ENCODE assay signal across 21 cellular contexts in genomic region chr1:244850099-244850852, GRCh38. TPM values are rescaled to one million over a fixed set of nuclear protein-coding genes. Genes with fewer than 3 reads are reported as not detected.
DNase-seq lines count a peak whose midpoint lies in the region; ATAC-seq and TF ChIP-seq lines count a peak whose summit lies in the region.
"Had no signal": no experiment of that assay in that cellular context is flagged by ENCODE, and none has a peak within 500 bp of the region (broad histone marks: within the 10 kb centered on the region; RNA-seq: fewer than 3 reads in every experiment).

No MANE protein-coding gene starts in this region.

- no peak overlapping the region for H3K4me3 ChIP-seq in left ventricle myocardium inferior
- H3K4me3 ChIP-seq in upper lobe of right lung = no peak overlapping the region
- H3K4me3 ChIP-seq: body of pancreas, esophagus squamous epithelium had no signal

- intact Hi-C loops in left ventricle myocardium inferior (cut with micrococcal nuclease) = no loop called here
- intact Hi-C loops in left cardiac atrium (cut with DNase I) = no loop called here
- intact Hi-C loops in upper lobe of right lung (cut with DNase I) = no loop called here

- no peaks in the 10 kb centered on the region for H3K9me3 ChIP-seq in left ventricle myocardium inferior (replicated peaks)
- no peaks in the 10 kb centered on the region for H3K9me3 ChIP-seq in upper lobe of right lung
- H3K9me3 ChIP-seq: body of pancreas, esophagus squamous epithelium, SK-N-SH had no signal

- H3K36me3 Mint-ChIP-seq in IgD-negative memory B cell (peaks cover 3% of the 10 kb centered on the region), glutamatergic neuron (ENCODE audit: unreplicated experiment) (no peaks in the 10 kb centered on the region)
- H3K36me3 Mint-ChIP-seq in stimulated activated effector memory CD8-positive, alpha-beta T cell treated with anti-CD3 and anti-CD28 coated beads, Interleukin-12 subunit alpha, Interleukin-12 subunit beta, amount 100 ng/mL, for 72 hours = peaks cover 100% of the 10 kb centered on the region

- H3K9me3 Mint-ChIP-seq in IgD-negative memory B cell (no peaks in the 10 kb centered on the region), glutamatergic neuron (ENCODE audit: unreplicated experiment) (peaks cover 2% of the 10 kb centered on the region)
- H3K9me3 Mint-ChIP-seq in stimulated activated effector memory CD8-positive, alpha-beta T cell treated with anti-CD3 and anti-CD28 coated beads, Interleukin-12 subunit alpha, Interleukin-12 subunit beta, amount 100 ng/mL, for 72 hours = no peaks in the 10 kb centered on the region

- H3K4me3 Mint-ChIP-seq in IgD-negative memory B cell (no peak overlapping the region), glutamatergic neuron (ENCODE audit: unreplicated experiment) (peak overlapping the region; percentile 42)
- no peak overlapping the region for H3K4me3 Mint-ChIP-seq in stimulated activated effector memory CD8-positive, alpha-beta T cell treated with anti-CD3 and anti-CD28 coated beads, Interleukin-12 subunit alpha, Interleukin-12 subunit beta, amount 100 ng/mL, for 72 hours
- H3K4me3 Mint-ChIP-seq: activated CD8-positive, alpha-beta memory T cell treated with anti-CD3 and anti-CD28 coated beads, Interleukin-2, amount 10 ng/mL, durations not matched to agents 7 days and 5 days had no signal

- DNase-seq in left ventricle myocardium inferior (no peak), left cardiac atrium (no peak), glutamatergic neuron (no peak), upper lobe of right lung (no peak), mesenteric fat pad (ENCODE audit: low spot score) (no peak)
- DNase-seq in stimulated activated effector memory CD8-positive, alpha-beta T cell treated with anti-CD3 and anti-CD28 coated beads, Interleukin-12 subunit alpha, Interleukin-12 subunit beta, amount 100 ng/mL, for 72 hours (ENCODE audit: low spot score in 2 of 2) = no peak
- DNase-seq: activated CD8-positive, alpha-beta memory T cell treated with anti-CD3 and anti-CD28 coated beads, Interleukin-2, amount 10 ng/mL, durations not matched to agents 7 days and 5 days; activated naive CD4-positive, alpha-beta T cell treated with Interleukin-2 at 50 U/mL for 16 hours; body of pancreas; DMS153; esophagus squamous epithelium; midbrain; NCI-H1092 treated with DMSO at 0.1 percent for 48 hours; NCI-H774; occipital lobe; SK-N-SH; stimulated activated CD4-positive, alpha-beta T cell treated with anti-CD3 and anti-CD28 coated beads, Interleukin-4, amount 100 ng/mL, for 24 hours; stimulated activated CD8-positive, alpha-beta memory T cell treated with anti-CD3 and anti-CD28 coated beads, Interleukin-4, amount 100 ng/mL, for 48 hours had no signal

- H3K27ac ChIP-seq in left ventricle myocardium inferior (replicated peaks) (peak overlapping the region; percentile 25), upper lobe of right lung (no peak overlapping the region)
- H3K27ac ChIP-seq: body of pancreas, esophagus squamous epithelium had no signal

- TF ChIP-seq CTCF in left ventricle myocardium inferior (IDR thresholded peaks at IDR 0.05; ENCODE audit: borderline replicate concordance) (no peak), glutamatergic neuron (IDR thresholded peaks at IDR 0.05; ENCODE audit: partially characterized antibody, unreplicated experiment) (no peak), upper lobe of right lung (IDR thresholded peaks at IDR 0.05) (no peak)

- peaks cover 65% of the 10 kb centered on the region for H3K4me1 ChIP-seq in left ventricle myocardium inferior
- peaks cover 10% of the 10 kb centered on the region for H3K4me1 ChIP-seq in upper lobe of right lung

- H3K27me3 Mint-ChIP-seq in IgD-negative memory B cell (no peaks in the 10 kb centered on the region), glutamatergic neuron (ENCODE audit: unreplicated experiment) (peaks cover 5% of the 10 kb centered on the region)
- H3K27me3 Mint-ChIP-seq: activated CD8-positive, alpha-beta memory T cell treated with anti-CD3 and anti-CD28 coated beads, Interleukin-2, amount 10 ng/mL, durations not matched to agents 7 days and 5 days had no signal

- H3K4me1 Mint-ChIP-seq in IgD-negative memory B cell (peaks cover 12 to 46% (median 28%) of the 10 kb centered on the region in 3 donors), glutamatergic neuron (ENCODE audit: low read depth, unreplicated experiment) (peaks cover 2% of the 10 kb centered on the region)
- peaks cover 61% of the 10 kb centered on the region for H3K4me1 Mint-ChIP-seq in stimulated activated effector memory CD8-positive, alpha-beta T cell treated with anti-CD3 and anti-CD28 coated beads, Interleukin-12 subunit alpha, Interleukin-12 subunit beta, amount 100 ng/mL, for 72 hours

- H3K27ac Mint-ChIP-seq in IgD-negative memory B cell (peak overlapping the region in 2 of 3 donors; percentile 31 to 86), glutamatergic neuron (ENCODE audit: unreplicated experiment) (no peak overlapping the region)
- peak overlapping the region; percentile 63 for H3K27ac Mint-ChIP-seq in stimulated activated effector memory CD8-positive, alpha-beta T cell treated with anti-CD3 and anti-CD28 coated beads, Interleukin-12 subunit alpha, Interleukin-12 subunit beta, amount 100 ng/mL, for 72 hours

- peaks cover 92% of the 10 kb centered on the region for H3K36me3 ChIP-seq in left ventricle myocardium inferior
- H3K36me3 ChIP-seq in upper lobe of right lung = peaks cover 83% of the 10 kb centered on the region

- ATAC-seq in left cardiac atrium = no peak
- no peak for ATAC-seq in stimulated activated effector memory CD8-positive, alpha-beta T cell treated with anti-CD3 and anti-CD28 coated beads, Interleukin-12 subunit alpha, Interleukin-12 subunit beta, amount 100 ng/mL, for 72 hours
- ATAC-seq in HG03025 (IDR thresholded peaks at IDR 0.05; ENCODE audit: low FRiP score, unreplicated experiment) = no peak
- no peak for ATAC-seq in upper lobe of right lung
- ATAC-seq: activated CD8-positive, alpha-beta memory T cell treated with anti-CD3 and anti-CD28 coated beads, Interleukin-2, amount 10 ng/mL, durations not matched to agents 7 days and 5 days; body of pancreas; Panc1 had no signal

- H3K27me3 ChIP-seq in left ventricle myocardium inferior (ENCODE audit: low read depth) (no peaks in the 10 kb centered on the region), upper lobe of right lung (no peaks in the 10 kb centered on the region)
- H3K27me3 ChIP-seq: body of pancreas, esophagus squamous epithelium had no signal

RNA-seq across cellular contexts. Expression of gene HNRNPU, which starts 14.1 kb away (rescaled TPM):
- total RNA-seq in left ventricle myocardium inferior (167 TPM), left cardiac atrium (100 to 1,000 TPM; 167 to 204 TPM), glutamatergic neuron (ENCODE audit: unreplicated experiment) (427 TPM), upper lobe of right lung (273 TPM), mesenteric fat pad (284 TPM)
- polyA plus RNA-seq in IgD-negative memory B cell = 339 TPM

RNA-seq across cellular contexts. Expression of gene COX20, which starts 14.8 kb away (rescaled TPM):
- 68.8 TPM for total RNA-seq in left ventricle myocardium inferior
- total RNA-seq in left cardiac atrium = 10 to 100 TPM; 61.2 to 73.1 TPM
- polyA plus RNA-seq in IgD-negative memory B cell = 36.9 TPM
- total RNA-seq in glutamatergic neuron (ENCODE audit: unreplicated experiment) = 35.3 TPM
- total RNA-seq in upper lobe of right lung = 25.0 TPM
- total RNA-seq in mesenteric fat pad = 20.8 TPM
